Comparison of ENCODE assay signal across 8 cellular contexts in genomic region chr1:206556748-206557635, GRCh38. TPM values are rescaled to one million over a fixed set of nuclear protein-coding genes. Genes with fewer than 3 reads are reported as not detected.
A peak's percentile ranks its signal among the peaks of the same experiment; 100 is the strongest.
DNase-seq lines count a peak whose midpoint lies in the region; ATAC-seq, FAIRE-seq and TF ChIP-seq lines count a peak whose summit lies in the region.

No MANE protein-coding gene starts in this region.

- H4K91ac ChIP-seq in neuronal stem cell (ENCODE audit: low read depth, low read length, poor library complexity) = no peak overlapping the region

- H3K79me1 ChIP-seq in neuronal stem cell (ENCODE audit: low read depth, low read length) = no peaks in the 10 kb centered on the region

- H4K8ac ChIP-seq in neuronal stem cell (ENCODE audit: low read depth, low read length) = no peak overlapping the region

- H2BK15ac ChIP-seq in neuronal stem cell (ENCODE audit: low read length) = no peak overlapping the region

- peak overlapping the region; percentile 60 for H3K4me2 ChIP-seq in neuronal stem cell (ENCODE audit: insufficient read depth, low read length, poor library complexity, severe bottlenecking)

- peaks cover 1 to 5% (median 2%) of the 10 kb centered on the region in 3 donors for H3K27me3 Mint-ChIP-seq in CD14-positive monocyte (ENCODE audit: low read depth in 3 of 3)

- no peaks in the 10 kb centered on the region for H3K9me3 ChIP-seq in HUES64 (ENCODE audit: insufficient read depth, low read depth, low read length)
- no peaks in the 10 kb centered on the region for H3K9me3 ChIP-seq in neuronal stem cell (replicated peaks in 1 of 2; ENCODE audit: control insufficient read depth in 2 of 2, insufficient read depth in 1 of 2, low read depth in 1 of 2, low read length in 2 of 2)

- H3K9ac ChIP-seq in HUES64 (ENCODE audit: low read depth, low read length) (no peak overlapping the region; the same call in 1 of the 2 replicates), neuronal stem cell (ENCODE audit: low read depth, low read length, poor library complexity) (peak overlapping the region; percentile 36)

- H2BK12ac ChIP-seq in neuronal stem cell (ENCODE audit: low read length) = no peak overlapping the region

- H3K18ac ChIP-seq in neuronal stem cell (ENCODE audit: low read length) = peak overlapping the region; percentile 81

- WGBS in HUES64 = 2% methylated on average over 67 of the region's 67 CpGs
- WGBS in neuronal stem cell (ENCODE audit: extremely low coverage in 2 of 2, insufficient read length in 2 of 2, insufficient replicate concordance in 1 of 2), 2 donors = no CpG with 5 or more reads among the region's 67 CpGs

- H3K27ac Mint-ChIP-seq in CD14-positive monocyte = peak overlapping the region; percentile 99 to 100 (median 99)

- H2BK120ac ChIP-seq in neuronal stem cell (ENCODE audit: low read depth, low read length) = no peak overlapping the region

- ATAC-seq in GM19463 (IDR thresholded peaks at IDR 0.05; ENCODE audit: unreplicated experiment) = peak; percentile 57

- no peak overlapping the region for H3K4ac ChIP-seq in neuronal stem cell (ENCODE audit: low read length)

- no peak for FAIRE-seq in frontal cortex (lab: Jason Lieb, UNC)

- no peak overlapping the region for H2AK5ac ChIP-seq in neuronal stem cell (ENCODE audit: low read depth, low read length)

- no peak overlapping the region for H3K14ac ChIP-seq in neuronal stem cell (ENCODE audit: low read length)

- peaks cover 44% of the 10 kb centered on the region for H3K27me3 ChIP-seq in HUES64 (ENCODE audit: insufficient read depth, low read length)
- H3K27me3 ChIP-seq in neuronal stem cell (ENCODE audit: control insufficient read depth in 3 of 3, insufficient read depth in 3 of 3, low read depth in 1 of 3, low read length in 3 of 3) = peaks cover 0 to 71% (median 12%) of the 10 kb centered on the region in 3 experiments

- peaks cover 33 to 35% of the 10 kb centered on the region in 2 donors for H3K36me3 Mint-ChIP-seq in CD14-positive monocyte

- H3K4me3 ChIP-seq in HUES64 (ENCODE audit: low read length) (peak overlapping the region; percentile 66), neuronal stem cell (ENCODE audit: low read length in 2 of 2) (peak overlapping the region; percentile 36 to 78)

- H3K9me3 Mint-ChIP-seq in CD14-positive monocyte = peaks cover 0 to 2% (median 0%) of the 10 kb centered on the region in 7 donors

- no peak overlapping the region for H2BK5ac ChIP-seq in neuronal stem cell (ENCODE audit: low read length)

- peak overlapping the region; percentile 95 for H2AFZ ChIP-seq in neuronal stem cell (ENCODE audit: low read length)

- DNase-seq in CD14-positive monocyte (ENCODE audit: low spot score) (peak; percentile 91), frontal cortex (ENCODE audit: low spot score in 2 of 2) (peak; percentile 38 to 68), neuronal stem cell (ENCODE audit: low spot score) (peak; percentile 48), substantia nigra (lab: John Stamatoyannopoulos, UW) (peak in 42 of 49 donors; percentile 6 to 82 (median 57))
- DNase-seq in activated T-helper 9 cell treated with anti-CD3 and anti-CD28 coated beads, Interleukin-2, amount 50 U/mL, for 16 hours (ENCODE audit: low read depth) = peak; percentile 84

- peak; percentile 79 for TF ChIP-seq POLR2A in Raji (IDR thresholded peaks at IDR 0.05; ENCODE audit: insufficient read depth, low read depth, low read length)

- peaks cover 57% of the 10 kb centered on the region for H3K4me1 Mint-ChIP-seq in CD14-positive monocyte

- peaks cover 16% of the 10 kb centered on the region; the same call in 1 of the 2 replicates for H3K4me1 ChIP-seq in HUES64 (ENCODE audit: insufficient read depth, low read length)
- peaks cover 14 to 18% of the 10 kb centered on the region in 2 donors for H3K4me1 ChIP-seq in neuronal stem cell (ENCODE audit: control insufficient read depth in 2 of 2, insufficient read depth in 1 of 2, low read depth in 1 of 2, low read length in 2 of 2)

- H3K23ac ChIP-seq in neuronal stem cell (ENCODE audit: low read depth, low read length, poor library complexity) = peak overlapping the region; percentile 86

- intact Hi-C loops in CD14-positive monocyte (cut with micrococcal nuclease) = no loop called here

- peak overlapping the region; percentile 98 to 99 for H3K4me3 Mint-ChIP-seq in CD14-positive monocyte

- H3K36me3 ChIP-seq in HUES64 (ENCODE audit: insufficient read depth, low read length) (no peaks in the 10 kb centered on the region), neuronal stem cell (replicated peaks in 1 of 2; ENCODE audit: control insufficient read depth in 2 of 2, insufficient read depth in 2 of 2, low read length in 2 of 2) (no peaks in the 10 kb centered on the region)

- H3K27ac ChIP-seq in HUES64 (ENCODE audit: low read depth, low read length) (no peak overlapping the region), neuronal stem cell (replicated peaks; ENCODE audit: low read length) (no peak overlapping the region), substantia nigra (ENCODE audit: low read depth, low read length, poor library complexity, severe bottlenecking) (no peak overlapping the region)

- TF ChIP-seq CTCF in CD14-positive monocyte (IDR thresholded peaks at IDR 0.05) = peak; percentile 13

RNA-seq across cellular contexts. Expression of gene RASSF5, which starts 49.7 kb away (rescaled TPM):
- 100 to 1,000 TPM in 1 of 2 donors, 10 to 100 TPM in 1; 81.6 to 127 TPM for polyA plus RNA-seq in CD14-positive monocyte
- 0.85 TPM for polyA plus RNA-seq in HUES64 (2013, experiment 1 of 2)
- polyA plus RNA-seq in HUES64 (2013, experiment 2 of 2) = 0.82 TPM
- 0.82 TPM for total RNA-seq in frontal cortex
- 0.50 TPM for polyA plus RNA-seq in neuronal stem cell (2013, experiment 1 of 2)
- polyA plus RNA-seq in neuronal stem cell (2013, experiment 2 of 2) = 0.51 TPM

RNA-seq across cellular contexts. Expression of gene EIF2D, which starts 55.3 kb away (rescaled TPM):
- 10 to 100 TPM; 16.4 to 16.8 TPM for polyA plus RNA-seq in CD14-positive monocyte
- polyA plus RNA-seq in HUES64 (2013, experiment 1 of 2) = 23.0 TPM
- 26.9 TPM for polyA plus RNA-seq in HUES64 (2013, experiment 2 of 2)
- total RNA-seq in frontal cortex = 13.9 TPM
- polyA plus RNA-seq in neuronal stem cell (2013, experiment 1 of 2) = 36.1 TPM
- 34.0 TPM for polyA plus RNA-seq in neuronal stem cell (2013, experiment 2 of 2)
